Comparison of ENCODE assay signal across 1 cellular context in genomic region chr5:142128675-142129208, GRCh38.
TF ChIP-seq lines count a peak whose summit lies in the region.

No MANE protein-coding gene starts in this region.

TF ChIP-seq in K562, 482 proteins besides CTCF, POLR2A, EP300 and RAD21 (continued from another document):
- no peak for TF ChIP-seq ELK1 (CRISPR knock-in tag; IDR thresholded peaks at IDR 0.05)
- peak; percentile 44; the same call in 1 of the 2 replicates for TF ChIP-seq MAFG (tag; conservative IDR thresholded peaks at IDR 0.05)
- peak; percentile 83 for TF ChIP-seq ZNF316 (IDR thresholded peaks at IDR 0.05)
- TF ChIP-seq ZNF324 (CRISPR knock-in tag; IDR thresholded peaks at IDR 0.05), result no peak
- TF ChIP-seq TSHZ1 (CRISPR knock-in tag; IDR thresholded peaks at IDR 0.05), result no peak
- TF ChIP-seq THRB (CRISPR knock-in tag; conservative IDR thresholded peaks at IDR 0.05), result no peak
- TF ChIP-seq SRSF9 (IDR thresholded peaks at IDR 0.05; ENCODE audit: borderline replicate concordance, low read depth, low read length), result no peak
